In genomic region chr7:43735403-43735801, GRCh38 we compare ENCODE assay signal across 11 cellular contexts. TPM values are rescaled to one million over a fixed set of nuclear protein-coding genes. Genes with fewer than 3 reads are reported as not detected.
DNase-seq lines count a peak whose midpoint lies in the region; ATAC-seq and TF ChIP-seq lines count a peak whose summit lies in the region.
"Had no signal": no experiment of that assay in that cellular context is flagged by ENCODE, and none has a peak within 500 bp of the region (broad histone marks: within the 10 kb centered on the region; RNA-seq: fewer than 3 reads in every experiment).

No MANE protein-coding gene starts in this region.

- no peaks in the 10 kb centered on the region for H3K27me3 ChIP-seq in tibial artery
- H3K27me3 ChIP-seq: heart left ventricle had no signal

- in situ Hi-C loops in G401 (cut with HindIII; ENCODE audit: low sequenced_read_pairs) = no loop called here

- H3K4me3 Mint-ChIP-seq in activated T-helper 17 cell treated with anti-CD3 and anti-CD28 coated beads, Interleukin-2, amount 50 U/mL, for 72 hours = peak overlapping the region; percentile 61
- H3K4me3 Mint-ChIP-seq: CD4-positive, alpha-beta T cell had no signal

- no peaks in the 10 kb centered on the region for H3K9me3 ChIP-seq in tibial artery
- H3K9me3 ChIP-seq: heart left ventricle had no signal

- peak overlapping the region; percentile 83 for H3K27ac Mint-ChIP-seq in activated T-helper 17 cell treated with anti-CD3 and anti-CD28 coated beads, Interleukin-2, amount 50 U/mL, for 72 hours
- H3K27ac Mint-ChIP-seq: CD4-positive, alpha-beta T cell had no signal

- intact Hi-C loops in tibial artery (cut with DNase I; ENCODE audit: low total_unique reads) = loop anchor here (10.0 kb wide), 1 partner anchor 189 kb away; the partner anchor contains the start of gene UBE2D4

- H3K27ac ChIP-seq in tibial artery = no peak overlapping the region
- H3K27ac ChIP-seq: heart left ventricle had no signal

- no peak for TF ChIP-seq CTCF in tibial artery (IDR thresholded peaks at IDR 0.05)

- peak; percentile 16 for ATAC-seq in GM18520 (IDR thresholded peaks at IDR 0.05; ENCODE audit: unreplicated experiment)
- peak; percentile 28 for ATAC-seq in GM19397 (IDR thresholded peaks at IDR 0.05; ENCODE audit: unreplicated experiment)
- ATAC-seq in HG02938 (IDR thresholded peaks at IDR 0.05; ENCODE audit: unreplicated experiment) = peak; percentile 35
- ATAC-seq in activated T-helper 17 cell treated with anti-CD3 and anti-CD28 coated beads, Interleukin-2, amount 50 U/mL, for 72 hours (replicated peaks) = peak; percentile 59
- ATAC-seq: heart left ventricle had no signal

- peaks cover 0 to under 1% (median 0%) of the 10 kb centered on the region in 4 donors for H3K4me1 ChIP-seq in tibial artery

- H3K36me3 ChIP-seq in tibial artery = no peaks in the 10 kb centered on the region
- H3K36me3 ChIP-seq: heart left ventricle had no signal

- no peak overlapping the region for H3K4me3 ChIP-seq in tibial artery
- H3K4me3 ChIP-seq: heart left ventricle had no signal

- no peaks in the 10 kb centered on the region for H3K9me3 Mint-ChIP-seq in activated T-helper 17 cell treated with anti-CD3 and anti-CD28 coated beads, Interleukin-2, amount 50 U/mL, for 72 hours
- H3K9me3 Mint-ChIP-seq: CD4-positive, alpha-beta T cell had no signal

- peaks cover 14% of the 10 kb centered on the region for H3K4me1 Mint-ChIP-seq in activated T-helper 17 cell treated with anti-CD3 and anti-CD28 coated beads, Interleukin-2, amount 50 U/mL, for 72 hours

- H3K36me3 Mint-ChIP-seq in activated T-helper 17 cell treated with anti-CD3 and anti-CD28 coated beads, Interleukin-2, amount 50 U/mL, for 72 hours (ENCODE audit: low read depth) = no peaks in the 10 kb centered on the region

- no peaks in the 10 kb centered on the region for H3K27me3 Mint-ChIP-seq in activated T-helper 17 cell treated with anti-CD3 and anti-CD28 coated beads, Interleukin-2, amount 50 U/mL, for 72 hours
- H3K27me3 Mint-ChIP-seq: CD4-positive, alpha-beta T cell had no signal

- no peak for DNase-seq in NCI-H2227 (lab: John Stamatoyannopoulos, UW; ENCODE audit: unreplicated experiment)
- DNase-seq in tibial artery = no peak
- DNase-seq in G401 (ENCODE audit: low spot score) = no peak
- DNase-seq: CD4-positive, alpha-beta T cell; heart left ventricle; NCI-H1694; stimulated activated CD4-positive, alpha-beta T cell treated with anti-CD3 and anti-CD28 coated beads, Interleukin-12 subunit alpha, Interleukin-12 subunit beta, amount 100 ng/mL, for 4 hours had no signal

RNA-seq across cellular contexts. Expression of gene COA1, which starts 6.1 kb away (rescaled TPM):
- total RNA-seq in activated T-helper 17 cell treated with anti-CD3 and anti-CD28 coated beads, Interleukin-2, amount 50 U/mL, for 72 hours = 10 to 100 TPM; 36.1 to 46.2 TPM
- 135 and 184 TPM in 2 replicates for total RNA-seq in G401 (2014; rRNA removed; shearing (Covaris generic))

RNA-seq across cellular contexts. Expression of gene BLVRA, which starts 23.1 kb away (rescaled TPM):
- 10 to 100 TPM; 17.8 to 21.8 TPM for total RNA-seq in activated T-helper 17 cell treated with anti-CD3 and anti-CD28 coated beads, Interleukin-2, amount 50 U/mL, for 72 hours
- 145 and 190 TPM in 2 replicates for total RNA-seq in G401 (2014; rRNA removed; shearing (Covaris generic))
